12 cellular contexts compared by ENCODE assay signal in the genomic region with DNA sequence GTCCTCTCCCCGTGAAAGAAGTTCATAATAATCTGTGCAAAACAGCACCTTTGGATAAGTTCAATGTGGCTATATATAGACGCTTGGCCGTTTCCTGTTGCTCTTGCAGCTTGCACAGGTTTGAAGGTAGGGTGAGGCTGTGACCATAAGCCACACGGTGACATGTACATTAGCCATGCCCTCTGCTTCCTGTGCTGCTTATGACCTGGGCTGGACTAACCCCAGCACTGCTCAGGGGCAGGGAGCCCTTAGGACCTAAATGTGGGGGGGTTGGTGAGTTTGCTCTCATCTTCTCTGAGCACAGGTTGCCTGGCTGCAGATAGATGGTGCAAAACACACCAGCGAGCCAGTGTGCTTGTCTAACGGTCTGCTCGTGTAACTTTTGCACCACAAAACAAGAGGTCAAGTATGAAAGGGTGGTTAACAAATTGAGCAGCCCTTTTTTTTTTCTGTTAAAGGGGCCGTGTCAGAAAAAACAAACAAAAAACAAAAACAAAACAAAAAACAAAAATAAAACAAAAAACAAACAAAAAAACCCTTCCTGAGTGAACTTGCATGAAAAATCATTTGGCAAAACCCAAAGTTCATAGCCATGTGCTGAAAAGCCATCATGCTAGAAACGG. TPM values are rescaled to one million over a fixed set of nuclear protein-coding genes. Genes with fewer than 3 reads are reported as not detected.
DNase-seq lines count a peak whose midpoint lies in the region; ATAC-seq and TF ChIP-seq lines count a peak whose summit lies in the region.
"Had no signal": no experiment of that assay in that cellular context is flagged by ENCODE, and none has a peak within 500 bp of the region (broad histone marks: within the 10 kb centered on the region; RNA-seq: fewer than 3 reads in every experiment).

No MANE protein-coding gene starts in this region.

- H3K27ac ChIP-seq in CD8-positive, alpha-beta T cell (ENCODE audit: low read depth, low read length): peak overlapping the region; percentile 12
- H3K27ac ChIP-seq in breast epithelium (no peak overlapping the region), esophagus muscularis mucosa (replicated peaks in 1 of 4) (no peak overlapping the region), sigmoid colon (no peak overlapping the region)
- H3K27ac ChIP-seq: suprapubic skin had no signal

- POLR2A ChIA-PET in CD8-positive, alpha-beta T cell (lab: Charles Lee): interaction anchor here (0.8 to 2.1 kb wide), 4 partner anchors 13 to 37 kb away, joined by 3 to 5 read pairs (median 3); a partner anchor contains a TSS

- no peaks in the 10 kb centered on the region for H3K27me3 ChIP-seq in CD8-positive, alpha-beta T cell (ENCODE audit: insufficient read depth, low read length)
- H3K27me3 ChIP-seq in breast epithelium (peaks cover 0 to 10% of the 10 kb centered on the region in 2 donors), esophagus muscularis mucosa (no peaks in the 10 kb centered on the region), sigmoid colon (no peaks in the 10 kb centered on the region)

- TF ChIP-seq CTCF in CD8-positive, alpha-beta T cell (IDR thresholded peaks at IDR 0.05): no peak
- no peak for TF ChIP-seq CTCF in breast epithelium (IDR thresholded peaks at IDR 0.05)
- no peak for TF ChIP-seq CTCF in esophagus muscularis mucosa (IDR thresholded peaks at IDR 0.05)
- TF ChIP-seq CTCF in sigmoid colon (IDR thresholded peaks at IDR 0.05): no peak

- H3K27ac Mint-ChIP-seq in CD8-positive, alpha-beta T cell: peak overlapping the region; percentile 94
- peak overlapping the region; percentile 38 for H3K27ac Mint-ChIP-seq in activated T-helper 2 cell treated with anti-CD3 and anti-CD28 coated beads, Interferon-gamma antibody, Interleukin-2, Interleukin-4, amounts not matched to agents 10 μg/mL and 5 μg/mL and 100 μg/mL, durations not matched to agents 14 hours and 24 hours and 36 hours

- CTCF ChIA-PET in CD8-positive, alpha-beta T cell (lab: Charles Lee): interaction anchor here (0.5 to 1.4 kb wide), 4 partner anchors 12 to 557 kb away, joined by 3 read pairs; no protein-coding TSS in a partner anchor

- peak; percentile 13 for ATAC-seq in CD8-positive, alpha-beta T cell
- ATAC-seq in GM19043 (IDR thresholded peaks at IDR 0.05; ENCODE audit: low read depth, unreplicated experiment) (peak; percentile 32), HG03139 (IDR thresholded peaks at IDR 0.05; ENCODE audit: unreplicated experiment) (peak; percentile 36)

- H3K4me1 Mint-ChIP-seq in CD8-positive, alpha-beta T cell (ENCODE audit: low read depth): peaks cover 98% of the 10 kb centered on the region
- peaks cover 89% of the 10 kb centered on the region for H3K4me1 Mint-ChIP-seq in activated T-helper 2 cell treated with anti-CD3 and anti-CD28 coated beads, Interferon-gamma antibody, Interleukin-2, Interleukin-4, amounts not matched to agents 10 μg/mL and 5 μg/mL and 100 μg/mL, durations not matched to agents 14 hours and 24 hours and 36 hours (ENCODE audit: low read depth)

- H3K4me3 ChIP-seq in CD8-positive, alpha-beta T cell (ENCODE audit: low read depth, low read length): peak overlapping the region; percentile 9
- H3K4me3 ChIP-seq in breast epithelium (no peak overlapping the region), esophagus muscularis mucosa (no peak overlapping the region), sigmoid colon (no peak overlapping the region)
- H3K4me3 ChIP-seq: suprapubic skin had no signal

- no peak for TF ChIP-seq EP300 in esophagus muscularis mucosa (IDR thresholded peaks at IDR 0.05)
- TF ChIP-seq EP300 in sigmoid colon (IDR thresholded peaks at IDR 0.05): no peak

- no peaks in the 10 kb centered on the region for H3K36me3 ChIP-seq in CD8-positive, alpha-beta T cell (ENCODE audit: insufficient read depth, low read length)
- H3K36me3 ChIP-seq in breast epithelium (no peaks in the 10 kb centered on the region), esophagus muscularis mucosa (no peaks in the 10 kb centered on the region), sigmoid colon (no peaks in the 10 kb centered on the region)
- H3K36me3 ChIP-seq: suprapubic skin had no signal

- no peaks in the 10 kb centered on the region for H3K27me3 Mint-ChIP-seq in CD8-positive, alpha-beta T cell (ENCODE audit: low read depth)
- no peaks in the 10 kb centered on the region for H3K27me3 Mint-ChIP-seq in activated T-helper 2 cell treated with anti-CD3 and anti-CD28 coated beads, Interferon-gamma antibody, Interleukin-2, Interleukin-4, amounts not matched to agents 10 μg/mL and 5 μg/mL and 100 μg/mL, durations not matched to agents 14 hours and 24 hours and 36 hours (ENCODE audit: low read depth)

- no peaks in the 10 kb centered on the region for H3K9me3 Mint-ChIP-seq in CD8-positive, alpha-beta T cell
- no peaks in the 10 kb centered on the region for H3K9me3 Mint-ChIP-seq in activated T-helper 2 cell treated with anti-CD3 and anti-CD28 coated beads, Interferon-gamma antibody, Interleukin-2, Interleukin-4, amounts not matched to agents 10 μg/mL and 5 μg/mL and 100 μg/mL, durations not matched to agents 14 hours and 24 hours and 36 hours

- H3K4me1 ChIP-seq in CD8-positive, alpha-beta T cell (ENCODE audit: insufficient read depth, low read length): peaks cover 98% of the 10 kb centered on the region
- no peaks in the 10 kb centered on the region for H3K4me1 ChIP-seq in breast epithelium
- peaks cover 5 to 65% (median 53%) of the 10 kb centered on the region in 4 donors for H3K4me1 ChIP-seq in esophagus muscularis mucosa
- peaks cover 0 to 20% (median 7%) of the 10 kb centered on the region in 4 donors for H3K4me1 ChIP-seq in sigmoid colon

- peak in 3 of 7 experiments; percentile 44 to 63 (median 51) for DNase-seq in CD8-positive, alpha-beta T cell
- DNase-seq in activated T-helper 2 cell treated with anti-CD3 and anti-CD28 coated beads, Interferon-gamma antibody, Interleukin-2, Interleukin-4, amounts not matched to agents 10 μg/mL and 5 μg/mL and 100 μg/mL, durations not matched to agents 14 hours and 24 hours and 36 hours (ENCODE audit: low spot score): no peak
- DNase-seq in breast epithelium (ENCODE audit: low spot score in 2 of 2) (no peak), esophagus muscularis mucosa (ENCODE audit: extremely low spot score) (no peak), DMS79 treated with DMSO at 0.1 percent for 48 hours (lab: John Stamatoyannopoulos, UW) (no peak), sigmoid colon (no peak)
- DNase-seq: NCI-H2081 treated with DMSO at 0.1 percent for 48 hours, retina, T-helper 9 cell had no signal

- peaks cover 2% of the 10 kb centered on the region for H3K36me3 Mint-ChIP-seq in CD8-positive, alpha-beta T cell
- H3K36me3 Mint-ChIP-seq in activated T-helper 2 cell treated with anti-CD3 and anti-CD28 coated beads, Interferon-gamma antibody, Interleukin-2, Interleukin-4, amounts not matched to agents 10 μg/mL and 5 μg/mL and 100 μg/mL, durations not matched to agents 14 hours and 24 hours and 36 hours (ENCODE audit: low read depth): peaks cover 27% of the 10 kb centered on the region

- TF ChIP-seq POLR2A in breast epithelium (IDR thresholded peaks at IDR 0.05): no peak
- TF ChIP-seq POLR2A in esophagus muscularis mucosa (IDR thresholded peaks at IDR 0.05; ENCODE audit: low read depth): no peak
- no peak for TF ChIP-seq POLR2A in sigmoid colon (IDR thresholded peaks at IDR 0.05)

- H3K4me3 Mint-ChIP-seq in CD8-positive, alpha-beta T cell: peak overlapping the region; percentile 74
- H3K4me3 Mint-ChIP-seq in activated T-helper 2 cell treated with anti-CD3 and anti-CD28 coated beads, Interferon-gamma antibody, Interleukin-2, Interleukin-4, amounts not matched to agents 10 μg/mL and 5 μg/mL and 100 μg/mL, durations not matched to agents 14 hours and 24 hours and 36 hours (ENCODE audit: low read depth): peak overlapping the region; percentile 23

- intact Hi-C loops in CD8-positive, alpha-beta T cell (cut with DNase I, micrococcal nuclease): loop anchor here in 1 of 2 experiments (1.0 kb wide), 1 partner anchor 17 kb away; no protein-coding TSS in a partner anchor
- intact Hi-C loops in activated T-helper 2 cell treated with anti-CD3 and anti-CD28 coated beads, Interferon-gamma antibody, Interleukin-2, Interleukin-4, amounts not matched to agents 10 μg/mL and 5 μg/mL and 100 μg/mL, durations not matched to agents 14 hours and 24 hours and 36 hours (cut with micrococcal nuclease): loop anchor here (5.0 to 10.0 kb wide), 3 partner anchors 104 to 696 kb away; no protein-coding TSS in a partner anchor
- intact Hi-C loops in breast epithelium (cut with DNase I; ENCODE audit: low total_unique reads): no loop called here
- intact Hi-C loops in esophagus muscularis mucosa (cut with DNase I): no loop called here
- intact Hi-C loops in sigmoid colon (cut with DNase I): no loop called here

- H3K9me3 ChIP-seq in CD8-positive, alpha-beta T cell (ENCODE audit: low read length): no peaks in the 10 kb centered on the region
- H3K9me3 ChIP-seq in breast epithelium (no peaks in the 10 kb centered on the region), esophagus muscularis mucosa (no peaks in the 10 kb centered on the region), sigmoid colon (no peaks in the 10 kb centered on the region)
- H3K9me3 ChIP-seq: suprapubic skin had no signal

- 74% methylated on average over 9 of the region's 9 CpGs for WGBS in esophagus muscularis mucosa
- WGBS in sigmoid colon, 2 donors: 45 to 47% methylated on average over 9 of the region's 9 CpGs

RNA-seq across cellular contexts. Expression of a gene that starts 37.3 kb away (rescaled TPM):
- 10 to 100 TPM; 35.6 to 37.3 TPM for total RNA-seq in CD8-positive, alpha-beta T cell
- total RNA-seq in activated T-helper 2 cell treated with anti-CD3 and anti-CD28 coated beads, Interferon-gamma antibody, Interleukin-2, Interleukin-4, amounts not matched to agents 10 μg/mL and 5 μg/mL and 100 μg/mL, durations not matched to agents 14 hours and 24 hours and 36 hours: 38.1 and 38.3 TPM in 2 replicates
- total RNA-seq in breast epithelium (10 to 100 TPM; 23.9 to 62.2 (median 46.2) TPM), esophagus muscularis mucosa (10 to 100 TPM; 17.4 to 43.8 (median 29.6) TPM), sigmoid colon (10 to 100 TPM in 3 of 4 donors, 1 to 10 TPM in 1; 8.8 to 18.0 (median 15.0) TPM)
- 10 to 100 TPM in 1 of 3 donors, 1 to 10 TPM in 2; 1.8 to 16.6 (median 4.2) TPM for polyA plus RNA-seq in sigmoid colon
